8 cellular contexts compared by ENCODE assay signal in the genomic region with DNA sequence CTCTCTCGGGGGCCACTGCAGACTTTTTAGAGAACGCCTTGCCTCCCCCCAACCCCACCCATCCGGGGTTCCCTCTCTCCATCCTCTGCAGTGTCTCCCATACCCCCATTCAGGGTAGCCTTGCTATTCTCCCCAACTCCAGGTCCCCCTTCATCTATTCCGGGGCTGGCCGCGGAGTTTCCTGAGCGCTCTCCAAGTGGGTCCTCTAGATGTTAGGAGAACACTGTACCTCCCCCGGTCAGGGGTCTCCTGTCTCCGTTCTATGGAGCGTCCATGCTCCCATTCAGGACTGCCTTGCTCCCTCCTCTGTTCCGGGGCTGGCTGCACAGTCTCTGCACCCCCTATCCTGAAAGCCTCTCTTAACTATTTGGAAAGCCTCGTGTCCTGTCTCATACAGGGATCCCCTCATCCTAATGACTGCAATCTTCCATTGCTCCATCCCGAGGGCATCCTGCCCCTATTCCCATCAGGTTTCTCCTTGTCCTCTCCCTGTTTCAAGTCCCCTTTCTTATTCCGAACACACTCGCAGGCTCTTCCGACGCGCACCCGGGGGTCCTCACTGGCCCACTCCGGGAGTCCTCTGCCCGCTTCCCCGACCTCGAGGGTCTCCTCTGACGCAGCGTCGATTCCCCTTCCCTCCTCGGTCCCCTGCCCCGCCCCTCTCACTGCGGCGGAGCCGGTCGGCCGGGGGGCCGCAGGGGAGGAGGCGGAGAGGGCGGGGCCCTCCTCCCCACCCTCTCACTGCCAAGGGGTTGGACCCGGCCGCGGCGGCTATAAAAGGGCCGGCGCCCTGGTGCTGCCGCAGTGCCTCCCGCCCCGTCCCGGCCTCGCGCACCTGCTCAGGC. TPM values are rescaled to one million over a fixed set of nuclear protein-coding genes. Genes with fewer than 3 reads are reported as not detected.
DNase-seq lines count a peak whose midpoint lies in the region; ATAC-seq and TF ChIP-seq lines count a peak whose summit lies in the region.

A gene with protein sequence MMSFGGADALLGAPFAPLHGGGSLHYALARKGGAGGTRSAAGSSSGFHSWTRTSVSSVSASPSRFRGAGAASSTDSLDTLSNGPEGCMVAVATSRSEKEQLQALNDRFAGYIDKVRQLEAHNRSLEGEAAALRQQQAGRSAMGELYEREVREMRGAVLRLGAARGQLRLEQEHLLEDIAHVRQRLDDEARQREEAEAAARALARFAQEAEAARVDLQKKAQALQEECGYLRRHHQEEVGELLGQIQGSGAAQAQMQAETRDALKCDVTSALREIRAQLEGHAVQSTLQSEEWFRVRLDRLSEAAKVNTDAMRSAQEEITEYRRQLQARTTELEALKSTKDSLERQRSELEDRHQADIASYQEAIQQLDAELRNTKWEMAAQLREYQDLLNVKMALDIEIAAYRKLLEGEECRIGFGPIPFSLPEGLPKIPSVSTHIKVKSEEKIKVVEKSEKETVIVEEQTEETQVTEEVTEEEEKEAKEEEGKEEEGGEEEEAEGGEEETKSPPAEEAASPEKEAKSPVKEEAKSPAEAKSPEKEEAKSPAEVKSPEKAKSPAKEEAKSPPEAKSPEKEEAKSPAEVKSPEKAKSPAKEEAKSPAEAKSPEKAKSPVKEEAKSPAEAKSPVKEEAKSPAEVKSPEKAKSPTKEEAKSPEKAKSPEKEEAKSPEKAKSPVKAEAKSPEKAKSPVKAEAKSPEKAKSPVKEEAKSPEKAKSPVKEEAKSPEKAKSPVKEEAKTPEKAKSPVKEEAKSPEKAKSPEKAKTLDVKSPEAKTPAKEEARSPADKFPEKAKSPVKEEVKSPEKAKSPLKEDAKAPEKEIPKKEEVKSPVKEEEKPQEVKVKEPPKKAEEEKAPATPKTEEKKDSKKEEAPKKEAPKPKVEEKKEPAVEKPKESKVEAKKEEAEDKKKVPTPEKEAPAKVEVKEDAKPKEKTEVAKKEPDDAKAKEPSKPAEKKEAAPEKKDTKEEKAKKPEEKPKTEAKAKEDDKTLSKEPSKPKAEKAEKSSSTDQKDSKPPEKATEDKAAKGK (plus strand): TSS at position 802 of the 845 bp plus-strand sequence. CDS start 45 bp downstream, outside the sequence.

- H3K4me3 ChIP-seq in fibroblast of pulmonary artery (replicated peaks; ENCODE audit: low read depth, low read length) (peak within 1 kb of the TSS; percentile 40), skeletal muscle satellite cell (ENCODE audit: low read length) (peak within 1 kb of the TSS; percentile 64)

- H3K27me3 ChIP-seq in skeletal muscle satellite cell (ENCODE audit: control insufficient read depth, insufficient read depth, low read length), result peaks cover 71% of the 10 kb centered on the region

- peaks cover 20% of the 10 kb centered on the region for H3K4me1 ChIP-seq in skeletal muscle satellite cell (ENCODE audit: control insufficient read depth, insufficient read depth, low read length)

- TF ChIP-seq CTCF in fibroblast of pulmonary artery (IDR thresholded peaks at IDR 0.05; ENCODE audit: low read length, missing control alignments), result no peak

- H3K4me2 ChIP-seq in skeletal muscle satellite cell (ENCODE audit: low read length), result peak within 1 kb of the TSS; percentile 77

- H3K36me3 ChIP-seq in skeletal muscle satellite cell (ENCODE audit: insufficient read depth, low read length), result no peaks in the 10 kb centered on the region

- DNase-seq in NCI-H2196 (lab: John Stamatoyannopoulos, UW; ENCODE audit: unreplicated experiment) (peak; percentile 61), NCI-H2196 treated with DMSO at 0.1 percent for 48 hours (lab: John Stamatoyannopoulos, UW; ENCODE audit: unreplicated experiment) (no peak), NCI-H748 treated with DMSO at 0.1 percent for 48 hours (lab: John Stamatoyannopoulos, UW) (peak; percentile 23), fibroblast of pulmonary artery (ENCODE audit: low read depth) (no peak), A172 (ENCODE audit: low spot score) (no peak), NCI-H2107 (lab: John Stamatoyannopoulos, UW) (no peak)

- H3K9ac ChIP-seq in skeletal muscle satellite cell (ENCODE audit: low read depth, low read length), result peak within 1 kb of the TSS; percentile 35

- no peaks in the 10 kb centered on the region for H3K9me3 ChIP-seq in skeletal muscle satellite cell (replicated peaks; ENCODE audit: low read length)

- no peak for ATAC-seq in HG03108 (IDR thresholded peaks at IDR 0.05; ENCODE audit: unreplicated experiment)

RNA-seq across cellular contexts. Expression of the gene that starts here (rescaled TPM):
- total RNA-seq in skeletal muscle satellite cell (2012; rRNA removed), result 0.76 and 1.1 TPM in 2 replicates
- not detected in 2 replicates for total RNA-seq in A172 (2014; rRNA removed; shearing (Covaris generic))

Comparison
In these comparisons a context has a peak if more than half of its experiments do, and no peak if none do; other contexts are left out.
1. DNase-seq: peak in NCI-H2196 (single experiment) and NCI-H748 treated with DMSO at 0.1 percent for 48 hours (single experiment); none in NCI-H2196 treated with DMSO at 0.1 percent for 48 hours (single experiment), fibroblast of pulmonary artery (single experiment), A172 (single experiment) and NCI-H2107 (single experiment).